18 cellular contexts compared by ENCODE assay signal in the genomic region with DNA sequence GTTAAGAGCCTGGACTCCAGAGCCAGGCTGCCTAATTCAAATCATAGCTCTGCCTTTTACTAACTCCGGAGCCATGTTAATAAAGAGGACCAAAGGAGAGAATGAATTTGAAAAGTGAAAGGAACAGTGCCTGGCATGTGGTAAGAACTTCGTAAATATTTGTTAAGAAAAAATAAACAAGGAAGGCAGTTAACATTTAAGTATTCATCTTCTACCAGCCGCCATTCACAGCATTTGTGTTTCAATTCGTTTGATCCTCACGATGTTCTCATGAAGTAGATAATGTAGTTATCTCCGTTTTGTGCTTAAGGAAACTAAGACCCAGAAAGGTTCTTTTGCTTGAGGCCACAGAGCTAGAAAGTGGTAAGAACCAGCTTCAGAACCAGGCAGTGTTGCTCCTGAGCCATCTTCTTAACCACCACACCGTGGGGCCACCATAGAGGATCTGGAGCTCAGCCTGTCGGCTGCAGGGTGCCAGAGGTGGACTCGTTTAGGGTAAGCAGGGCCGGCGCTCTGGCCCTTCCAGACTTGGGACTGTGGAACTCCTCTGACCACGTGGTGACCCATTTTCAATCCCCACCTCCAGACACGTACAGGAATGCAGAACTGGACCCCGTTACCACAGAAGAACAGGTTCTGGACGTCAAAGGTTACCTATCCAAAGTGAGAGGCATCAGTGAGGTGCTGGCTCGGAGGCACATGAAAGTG. TPM values are rescaled to one million over a fixed set of nuclear protein-coding genes. Genes with fewer than 3 reads are reported as not detected.
DNase-seq lines count a peak whose midpoint lies in the region; ATAC-seq, FAIRE-seq and TF ChIP-seq lines count a peak whose summit lies in the region.
"Had no signal": no experiment of that assay in that cellular context is flagged by ENCODE, and none has a peak within 500 bp of the region (broad histone marks: within the 10 kb centered on the region; RNA-seq: fewer than 3 reads in every experiment).

No MANE protein-coding gene starts in this region.

- H3K79me2 ChIP-seq in K562 (ENCODE audit: control insufficient read depth, insufficient read depth, low read length) = peaks cover 41% of the 10 kb centered on the region

- no peak overlapping the region for H2AFZ ChIP-seq in K562 (ENCODE audit: low read depth, low read length)

- POLR2A ChIA-PET in K562 (lab: Yijun Ruan, JAX) = interaction anchor here (0.6 to 2.4 kb wide), 6 partner anchors 8 to 199 kb away, joined by 3 to 17 read pairs (median 4); partner anchors contain the start of gene MFN2

- TF ChIP-seq CTCF in LNCaP clone FGC (IDR thresholded peaks at IDR 0.05; ENCODE audit: control insufficient read depth, extremely low read depth, insufficient read depth) (no peak), K562 (IDR thresholded peaks at IDR 0.05 in 2 of 3, conservative IDR thresholded peaks at IDR 0.05 in 1 of 3; ENCODE audit: insufficient read depth in 2 of 3, low read depth in 1 of 3, low read length in 3 of 3) (no peak), liver (IDR thresholded peaks at IDR 0.05; ENCODE audit: low read depth, low read length, missing input control) (no peak), testis (IDR thresholded peaks at IDR 0.05) (no peak)

- H3K4me2 ChIP-seq in K562 (ENCODE audit: insufficient read depth, low read length) = no peak overlapping the region

- no peak for FAIRE-seq in K562 (lab: Jason Lieb, UNC)
- FAIRE-seq: G401.6 had no signal

- H3K27ac ChIP-seq in K562 (ENCODE audit: extremely low read depth, low read depth, low read length) (no peak overlapping the region), liver (ENCODE audit: low read depth in 1 of 2, low read length in 2 of 2) (peak overlapping the region; percentile 95 to 99), skeletal muscle tissue (ENCODE audit: low read depth, low read length) (peak overlapping the region; percentile 26), testis (no peak overlapping the region)
- H3K27ac ChIP-seq: HL-60 had no signal

- no peak for TF ChIP-seq POLR2A in K562 (conservative IDR thresholded peaks at IDR 0.05)
- TF ChIP-seq POLR2A in testis (IDR thresholded peaks at IDR 0.05) = no peak

- in situ Hi-C loops in K562 (cut with MboI) = no loop called here

- H4K20me1 ChIP-seq in K562 (replicated peaks; ENCODE audit: control insufficient read depth, insufficient read depth, low read length) = 0 out of 2 replicates have a peak, but pooled peaks cover 5% of the 10 kb centered on the region

- H3K36me3 ChIP-seq in K562 (ENCODE audit: control insufficient read depth, insufficient read depth, low read length) (peaks cover 93% of the 10 kb centered on the region), liver (ENCODE audit: control insufficient read depth in 4 of 4, insufficient read depth in 3 of 4, low read depth in 1 of 4, low read length in 3 of 4) (peaks cover 12 to 26% (median 19%) of the 10 kb centered on the region in 4 donors), skeletal muscle tissue (ENCODE audit: control insufficient read depth in 3 of 3, insufficient read depth in 3 of 3, low read length in 3 of 3) (peaks cover 45 to 64% (median 50%) of the 10 kb centered on the region in 3 donors), testis (ENCODE audit: low read depth, missing control alignments) (no peaks in the 10 kb centered on the region)

- DNase-seq in LNCaP clone FGC (ENCODE audit: low read depth) (no peak), K562 (ENCODE audit: extremely low read depth in 1 of 4, low spot score in 3 of 4) (no peak), testis (no peak)
- DNase-seq in activated CD8-positive, alpha-beta memory T cell treated with anti-CD3 and anti-CD28 coated beads, Interleukin-2, amount 50 U/mL, for 48 hours = no peak
- DNase-seq: IMR-90, Karpas-422, MG63, NCI-H1048, NCI-H1436, NCI-H1930, NCI-H345, NCI-H524 treated with DMSO at 0.1 percent for 48 hours, RPMI8226 had no signal

- H3K9me3 ChIP-seq in K562 (replicated peaks; ENCODE audit: control insufficient read depth, insufficient read depth, low read depth, low read length) (no peaks in the 10 kb centered on the region), liver (ENCODE audit: control insufficient read depth in 4 of 4, low read length in 3 of 4) (no peaks in the 10 kb centered on the region), skeletal muscle tissue (ENCODE audit: control insufficient read depth in 3 of 3, low read length in 3 of 3) (no peaks in the 10 kb centered on the region), testis (no peaks in the 10 kb centered on the region)
- H3K9me3 ChIP-seq: MG63 had no signal

- ATAC-seq in K562 (no peak), HG03442 (IDR thresholded peaks at IDR 0.05; ENCODE audit: unreplicated experiment) (no peak)

- H3K4me3 ChIP-seq in LNCaP clone FGC (ENCODE audit: low read depth, low read length) (0 out of 2 replicates have a peak overlapping the region, but pooled peaks have one; percentile 9), K562 (no peak overlapping the region), liver (ENCODE audit: low read depth in 1 of 3, low read length in 3 of 3) (peak overlapping the region; percentile 5 to 65 (median 38)), skeletal muscle tissue (ENCODE audit: low read length in 3 of 3) (no peak overlapping the region), testis (no peak overlapping the region)
- H3K4me3 ChIP-seq: MG63 had no signal

- H3K27me3 ChIP-seq in K562 (ENCODE audit: control insufficient read depth in 2 of 2, insufficient read depth in 2 of 2, low read length in 2 of 2) = no peaks in the 10 kb centered on the region
- no peaks in the 10 kb centered on the region for H3K27me3 ChIP-seq in liver (ENCODE audit: control insufficient read depth in 4 of 4, insufficient read depth in 4 of 4, low read length in 3 of 4)
- no peaks in the 10 kb centered on the region for H3K27me3 ChIP-seq in skeletal muscle tissue (ENCODE audit: control insufficient read depth in 3 of 3, insufficient read depth in 3 of 3, low read length in 3 of 3)
- no peaks in the 10 kb centered on the region for H3K27me3 ChIP-seq in testis
- H3K27me3 ChIP-seq: MG63 had no signal

- peaks cover 0 to 1% of the 10 kb centered on the region in 2 experiments; a peak in 2 of 5 replicates for H3K4me1 ChIP-seq in K562 (replicated peaks in 1 of 2; ENCODE audit: control insufficient read depth in 2 of 2, insufficient read depth in 2 of 2, low read length in 2 of 2)
- peaks cover 13 to 49% (median 24%) of the 10 kb centered on the region in 4 donors for H3K4me1 ChIP-seq in liver (ENCODE audit: control insufficient read depth in 4 of 4, insufficient read depth in 4 of 4, low read length in 3 of 4)
- H3K4me1 ChIP-seq in skeletal muscle tissue (ENCODE audit: control insufficient read depth in 3 of 3, insufficient read depth in 3 of 3, low read length in 3 of 3) = peaks cover 31 to 43% (median 42%) of the 10 kb centered on the region in 3 donors
- no peaks in the 10 kb centered on the region for H3K4me1 ChIP-seq in testis

- H3K9ac ChIP-seq in K562 (ENCODE audit: insufficient read depth in 1 of 2, low read depth in 2 of 2, low read length in 2 of 2) (0 out of 4 replicates have a peak overlapping the region, but pooled peaks of 1 of the 2 experiments have one; percentile 1), liver (ENCODE audit: low read depth in 1 of 2, low read length in 2 of 2) (peak overlapping the region; percentile 15 to 63), skeletal muscle tissue (ENCODE audit: low read depth in 1 of 3, low read length in 3 of 3) (no peak overlapping the region)

- 91% methylated on average over 16 of the region's 16 CpGs for WGBS in K562 (ENCODE audit: insufficient coverage, low coverage, missing lambda C conversion rate)
- 35% methylated on average over 16 of the region's 16 CpGs for WGBS in liver
- WGBS in testis, 2 donors = 72 to 81% methylated on average over 16 of the region's 16 CpGs

- H3K9me1 ChIP-seq in K562 (ENCODE audit: control insufficient read depth, insufficient read depth, low read length) = no peaks in the 10 kb centered on the region

- TF ChIP-seq RAD21 in K562 (CRISPR knock-in tag; conservative IDR thresholded peaks at IDR 0.05 in 1 of 2, IDR thresholded peaks at IDR 0.05 in 1 of 2) (no peak), liver (IDR thresholded peaks at IDR 0.05) (no peak)

- CTCF ChIA-PET in K562 (lab: Yijun Ruan, JAX; ENCODE audit: low intra/inter-chr PET ratio) = no interaction called here

- intact Hi-C loops in K562 (cut with micrococcal nuclease) = no loop called here
- intact Hi-C loops in testis (cut with DNase I; ENCODE audit: low total_unique reads) = no loop called here

- TSS peak; percentile 15 for BruUV-seq in K562 (replicated peaks; lab: Mats Ljungman, UMichigan)

- no peak for TF ChIP-seq EP300 in K562 (IDR thresholded peaks at IDR 0.05; ENCODE audit: low read length)

RNA-seq across cellular contexts. Expression of gene MFN2, which starts 11.9 kb away (rescaled TPM):
- 133 and 181 TPM in 2 replicates for total RNA-seq in K562 (2011; cell fraction: chromatin; rRNA removed; ENCODE audit: low replicate concordance)
- 106 and 110 TPM in 2 replicates for total RNA-seq in K562 (2011; cell fraction: nucleolus; rRNA removed)
- total RNA-seq in K562 (2011; cell fraction: nucleoplasm; rRNA removed) = 88.2 and 107 TPM in 2 replicates
- total RNA-seq in K562 (2014; rRNA removed) (95.4 and 108 TPM in 2 replicates), K562 (2014; rRNA removed; fragmentation: Illumina TruSeq; extraction: Trizol) (87.1 and 109 TPM in 2 replicates), K562 (2015; rRNA removed; fragmentation: Illumina TruSeq; extraction: Trizol) (79.6 and 82.9 TPM in 2 replicates), K562 (2021) (147 and 158 TPM in 2 replicates), liver (10 to 100 TPM; 36.0 to 87.8 TPM), skeletal muscle tissue (37.6 TPM), testis (10 to 100 TPM; 77.5 to 95.3 TPM)
- polyA plus RNA-seq in K562 (2011; rRNA removed) (83.4 and 112 TPM in 2 replicates), K562 (2014; fragmentation: Illumina TruSeq; extraction: Trizol) (139 and 165 TPM in 2 replicates), K562 (2014; fragmentation: Nextera tagmentation; extraction: Ambion mirVana) (10 to 100 TPM; 10.5 to 14.0 TPM), K562 (2014; rRNA removed) (94.6 and 99.9 TPM in 2 replicates), liver (10 to 100 TPM; 17.2 to 50.4 TPM), testis (ENCODE audit: insufficient read depth, low read depth, low replicate concordance) (80.0 TPM)
- 74.2 and 81.7 TPM in 2 replicates for polyA plus RNA-seq in K562 (2011; cell fraction: cytosol; rRNA removed)
- 185 and 193 TPM in 2 replicates for polyA plus RNA-seq in K562 (2011; cell fraction: nucleus; rRNA removed)
- polyA plus RNA-seq in K562 (2012) = 74.5 and 123 TPM in 2 replicates
- 105 and 127 TPM in 2 replicates for polyA minus RNA-seq in K562 (2011; rRNA and poly(A)+ RNA removed)
- 52.3 and 57.5 TPM in 2 replicates for polyA minus RNA-seq in K562 (2011; cell fraction: cytosol; rRNA and poly(A)+ RNA removed)
- 38.1 and 91.4 TPM in 2 replicates for polyA minus RNA-seq in K562 (2011; cell fraction: nucleus; rRNA and poly(A)+ RNA removed)

RNA-seq across cellular contexts. Expression of gene MIIP, which starts 27.2 kb away (rescaled TPM):
- total RNA-seq in K562 (2011; cell fraction: chromatin; rRNA removed; ENCODE audit: low replicate concordance) = 73.6 and 259 TPM in 2 replicates
- 259 and 285 TPM in 2 replicates for total RNA-seq in K562 (2011; cell fraction: nucleolus; rRNA removed)
- 145 and 161 TPM in 2 replicates for total RNA-seq in K562 (2011; cell fraction: nucleoplasm; rRNA removed)
- total RNA-seq in K562 (2014; rRNA removed) (117 and 131 TPM in 2 replicates), K562 (2014; rRNA removed; fragmentation: Illumina TruSeq; extraction: Trizol) (11.8 and 17.2 TPM in 2 replicates), K562 (2015; rRNA removed; fragmentation: Illumina TruSeq; extraction: Trizol) (50.7 and 55.6 TPM in 2 replicates), K562 (2021) (92.8 and 102 TPM in 2 replicates), liver (10 to 100 TPM; 16.4 to 20.6 TPM), skeletal muscle tissue (26.1 TPM), testis (10 to 100 TPM; 69.8 to 83.9 TPM)
- polyA plus RNA-seq in K562 (2011; rRNA removed) (48.3 and 113 TPM in 2 replicates), K562 (2014; fragmentation: Illumina TruSeq; extraction: Trizol) (30.8 and 57.5 TPM in 2 replicates), K562 (2014; fragmentation: Nextera tagmentation; extraction: Ambion mirVana) (1 to 10 TPM; 2.5 to 5.1 TPM), K562 (2014; rRNA removed) (105 and 108 TPM in 2 replicates), liver (10 to 100 TPM; 11.1 to 19.2 TPM), testis (ENCODE audit: insufficient read depth, low read depth, low replicate concordance) (44.5 TPM)
- 79.2 and 124 TPM in 2 replicates for polyA plus RNA-seq in K562 (2011; cell fraction: cytosol; rRNA removed)
- polyA plus RNA-seq in K562 (2011; cell fraction: nucleus; rRNA removed) = 514 and 538 TPM in 2 replicates
- 79.3 and 134 TPM in 2 replicates for polyA plus RNA-seq in K562 (2012)
- polyA minus RNA-seq in K562 (2011; rRNA and poly(A)+ RNA removed) = 15.8 and 16.2 TPM in 2 replicates
- 26.3 and 43.2 TPM in 2 replicates for polyA minus RNA-seq in K562 (2011; cell fraction: cytosol; rRNA and poly(A)+ RNA removed)
- 54.1 and 78.2 TPM in 2 replicates for polyA minus RNA-seq in K562 (2011; cell fraction: nucleus; rRNA and poly(A)+ RNA removed)

RNA-seq across cellular contexts. Expression of gene PLOD1, which starts 57.6 kb away (rescaled TPM):
- 140 and 357 TPM in 2 replicates for total RNA-seq in K562 (2011; cell fraction: chromatin; rRNA removed; ENCODE audit: low replicate concordance)
- total RNA-seq in K562 (2011; cell fraction: nucleolus; rRNA removed) = 408 and 448 TPM in 2 replicates
- total RNA-seq in K562 (2011; cell fraction: nucleoplasm; rRNA removed) = 258 and 294 TPM in 2 replicates
- 58.5 and 81.4 TPM in 2 replicates for total RNA-seq in K562 (2014; rRNA removed)
- 30.7 and 41.6 TPM in 2 replicates for total RNA-seq in K562 (2014; rRNA removed; fragmentation: Illumina TruSeq; extraction: Trizol)
- total RNA-seq in K562 (2015; rRNA removed; fragmentation: Illumina TruSeq; extraction: Trizol) = 49.6 and 51.6 TPM in 2 replicates
- total RNA-seq in K562 (2021) = 90.8 and 92.9 TPM in 2 replicates
- 80.2 and 156 TPM in 2 replicates for polyA plus RNA-seq in K562 (2011; rRNA removed)
- 160 and 179 TPM in 2 replicates for polyA plus RNA-seq in K562 (2011; cell fraction: cytosol; rRNA removed)
- polyA plus RNA-seq in K562 (2011; cell fraction: nucleus; rRNA removed) = 178 and 231 TPM in 2 replicates
- polyA plus RNA-seq in K562 (2012) = 112 and 129 TPM in 2 replicates
- 76.9 and 83.7 TPM in 2 replicates for polyA plus RNA-seq in K562 (2014; fragmentation: Illumina TruSeq; extraction: Trizol)
- polyA plus RNA-seq in K562 (2014; fragmentation: Nextera tagmentation; extraction: Ambion mirVana) = 10 to 100 TPM; 16.6 to 27.1 TPM
- polyA plus RNA-seq in K562 (2014; rRNA removed) = 52.7 and 70.2 TPM in 2 replicates
- 77.2 and 82.6 TPM in 2 replicates for polyA minus RNA-seq in K562 (2011; rRNA and poly(A)+ RNA removed)
- 127 and 153 TPM in 2 replicates for polyA minus RNA-seq in K562 (2011; cell fraction: cytosol; rRNA and poly(A)+ RNA removed)
- polyA minus RNA-seq in K562 (2011; cell fraction: nucleus; rRNA and poly(A)+ RNA removed) = 55.1 and 85.3 TPM in 2 replicates
- 10 to 100 TPM; 54.9 to 82.9 TPM for total RNA-seq in liver
- polyA plus RNA-seq in liver = 10 to 100 TPM; 48.0 to 73.0 TPM
- total RNA-seq in skeletal muscle tissue = 97.6 TPM
- 10 to 100 TPM; 33.1 to 62.0 TPM for total RNA-seq in testis
- polyA plus RNA-seq in testis (ENCODE audit: insufficient read depth, low read depth, low replicate concordance) = 41.3 TPM

Comparison
In these comparisons a context has a peak if more than half of its experiments do, and no peak if none do; other contexts are left out.
1. H3K4me3 ChIP-seq: peak in LNCaP clone FGC (single experiment) and liver (3 of 3); none in K562 (single experiment), skeletal muscle tissue (0 of 3) and testis (0 of 2).
2. H3K27ac ChIP-seq: peak in liver (2 of 2) and skeletal muscle tissue (single experiment); none in K562 (single experiment) and testis (0 of 2).
3. H3K9ac ChIP-seq: peak in liver (2 of 2); none in skeletal muscle tissue (0 of 3).